ENCODE assay signal across 2 cellular contexts in the genomic region with DNA sequence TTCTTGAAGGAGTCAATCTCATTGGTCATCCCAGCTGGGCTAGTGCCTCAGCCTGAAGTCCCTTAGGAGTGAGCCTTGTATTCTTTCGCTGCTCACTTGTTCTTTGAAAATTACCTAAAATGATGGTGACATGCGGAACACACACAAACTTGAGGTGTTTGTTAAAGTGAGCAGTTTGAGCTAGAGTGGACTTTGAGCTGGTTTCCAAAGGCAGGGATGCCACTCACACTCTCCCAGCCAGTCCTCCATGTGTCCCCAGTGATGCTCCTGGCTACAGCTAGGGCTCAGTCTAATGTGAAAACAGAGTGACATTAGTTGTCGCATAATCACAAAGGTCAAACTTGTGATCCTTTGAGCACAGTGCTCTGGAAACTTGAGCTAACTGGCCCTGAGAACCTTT.
TF ChIP-seq lines count a peak whose summit lies in the region.

No MANE protein-coding gene starts in this region.

TF ChIP-seq in K562, 482 proteins besides CTCF, POLR2A, EP300 and RAD21:
- TF ChIP-seq, protein P1, sequence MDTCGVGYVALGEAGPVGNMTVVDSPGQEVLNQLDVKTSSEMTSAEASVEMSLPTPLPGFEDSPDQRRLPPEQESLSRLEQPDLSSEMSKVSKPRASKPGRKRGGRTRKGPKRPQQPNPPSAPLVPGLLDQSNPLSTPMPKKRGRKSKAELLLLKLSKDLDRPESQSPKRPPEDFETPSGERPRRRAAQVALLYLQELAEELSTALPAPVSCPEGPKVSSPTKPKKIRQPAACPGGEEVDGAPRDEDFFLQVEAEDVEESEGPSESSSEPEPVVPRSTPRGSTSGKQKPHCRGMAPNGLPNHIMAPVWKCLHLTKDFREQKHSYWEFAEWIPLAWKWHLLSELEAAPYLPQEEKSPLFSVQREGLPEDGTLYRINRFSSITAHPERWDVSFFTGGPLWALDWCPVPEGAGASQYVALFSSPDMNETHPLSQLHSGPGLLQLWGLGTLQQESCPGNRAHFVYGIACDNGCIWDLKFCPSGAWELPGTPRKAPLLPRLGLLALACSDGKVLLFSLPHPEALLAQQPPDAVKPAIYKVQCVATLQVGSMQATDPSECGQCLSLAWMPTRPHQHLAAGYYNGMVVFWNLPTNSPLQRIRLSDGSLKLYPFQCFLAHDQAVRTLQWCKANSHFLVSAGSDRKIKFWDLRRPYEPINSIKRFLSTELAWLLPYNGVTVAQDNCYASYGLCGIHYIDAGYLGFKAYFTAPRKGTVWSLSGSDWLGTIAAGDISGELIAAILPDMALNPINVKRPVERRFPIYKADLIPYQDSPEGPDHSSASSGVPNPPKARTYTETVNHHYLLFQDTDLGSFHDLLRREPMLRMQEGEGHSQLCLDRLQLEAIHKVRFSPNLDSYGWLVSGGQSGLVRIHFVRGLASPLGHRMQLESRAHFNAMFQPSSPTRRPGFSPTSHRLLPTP (IDR thresholded peaks at IDR 0.05; ENCODE audit: borderline replicate concordance, extremely low read depth, insufficient read length) = no peak
- TF ChIP-seq, protein P2, sequence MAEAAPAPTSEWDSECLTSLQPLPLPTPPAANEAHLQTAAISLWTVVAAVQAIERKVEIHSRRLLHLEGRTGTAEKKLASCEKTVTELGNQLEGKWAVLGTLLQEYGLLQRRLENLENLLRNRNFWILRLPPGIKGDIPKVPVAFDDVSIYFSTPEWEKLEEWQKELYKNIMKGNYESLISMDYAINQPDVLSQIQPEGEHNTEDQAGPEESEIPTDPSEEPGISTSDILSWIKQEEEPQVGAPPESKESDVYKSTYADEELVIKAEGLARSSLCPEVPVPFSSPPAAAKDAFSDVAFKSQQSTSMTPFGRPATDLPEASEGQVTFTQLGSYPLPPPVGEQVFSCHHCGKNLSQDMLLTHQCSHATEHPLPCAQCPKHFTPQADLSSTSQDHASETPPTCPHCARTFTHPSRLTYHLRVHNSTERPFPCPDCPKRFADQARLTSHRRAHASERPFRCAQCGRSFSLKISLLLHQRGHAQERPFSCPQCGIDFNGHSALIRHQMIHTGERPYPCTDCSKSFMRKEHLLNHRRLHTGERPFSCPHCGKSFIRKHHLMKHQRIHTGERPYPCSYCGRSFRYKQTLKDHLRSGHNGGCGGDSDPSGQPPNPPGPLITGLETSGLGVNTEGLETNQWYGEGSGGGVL (CRISPR knock-in tag; IDR thresholded peaks at IDR 0.05) = no peak
- TF ChIP-seq HDAC6 (IDR thresholded peaks at IDR 0.05; ENCODE audit: low read depth, low read length) (no peak), CREBBP (IDR thresholded peaks at IDR 0.05; ENCODE audit: low read depth, low read length) (no peak), ZNF165 (CRISPR knock-in tag; IDR thresholded peaks at IDR 0.05; ENCODE audit: borderline replicate concordance) (no peak), TOE1 (IDR thresholded peaks at IDR 0.05; ENCODE audit: borderline replicate concordance) (no peak), TOE1 (CRISPR knock-in tag; IDR thresholded peaks at IDR 0.05; ENCODE audit: borderline replicate concordance, low read depth) (no peak), TRIM28 (IDR thresholded peaks at IDR 0.05) (no peak), RBBP5 (IDR thresholded peaks at IDR 0.05; ENCODE audit: borderline replicate concordance, insufficient read depth, low read length, poor library complexity, severe bottlenecking) (no peak), ELF1 (tag; IDR thresholded peaks at IDR 0.05) (no peak), KLF16 (IDR thresholded peaks at IDR 0.05) (no peak), ILK (tag; IDR thresholded peaks at IDR 0.05; ENCODE audit: borderline replicate concordance, low read depth) (no peak), ZNF785 (CRISPR knock-in tag; IDR thresholded peaks at IDR 0.05) (no peak)
- TF ChIP-seq, protein P3, sequence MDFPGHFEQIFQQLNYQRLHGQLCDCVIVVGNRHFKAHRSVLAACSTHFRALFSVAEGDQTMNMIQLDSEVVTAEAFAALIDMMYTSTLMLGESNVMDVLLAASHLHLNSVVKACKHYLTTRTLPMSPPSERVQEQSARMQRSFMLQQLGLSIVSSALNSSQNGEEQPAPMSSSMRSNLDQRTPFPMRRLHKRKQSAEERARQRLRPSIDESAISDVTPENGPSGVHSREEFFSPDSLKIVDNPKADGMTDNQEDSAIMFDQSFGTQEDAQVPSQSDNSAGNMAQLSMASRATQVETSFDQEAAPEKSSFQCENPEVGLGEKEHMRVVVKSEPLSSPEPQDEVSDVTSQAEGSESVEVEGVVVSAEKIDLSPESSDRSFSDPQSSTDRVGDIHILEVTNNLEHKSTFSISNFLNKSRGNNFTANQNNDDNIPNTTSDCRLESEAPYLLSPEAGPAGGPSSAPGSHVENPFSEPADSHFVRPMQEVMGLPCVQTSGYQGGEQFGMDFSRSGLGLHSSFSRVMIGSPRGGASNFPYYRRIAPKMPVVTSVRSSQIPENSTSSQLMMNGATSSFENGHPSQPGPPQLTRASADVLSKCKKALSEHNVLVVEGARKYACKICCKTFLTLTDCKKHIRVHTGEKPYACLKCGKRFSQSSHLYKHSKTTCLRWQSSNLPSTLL (IDR thresholded peaks at IDR 0.05) = no peak
- TF ChIP-seq, protein P4, sequence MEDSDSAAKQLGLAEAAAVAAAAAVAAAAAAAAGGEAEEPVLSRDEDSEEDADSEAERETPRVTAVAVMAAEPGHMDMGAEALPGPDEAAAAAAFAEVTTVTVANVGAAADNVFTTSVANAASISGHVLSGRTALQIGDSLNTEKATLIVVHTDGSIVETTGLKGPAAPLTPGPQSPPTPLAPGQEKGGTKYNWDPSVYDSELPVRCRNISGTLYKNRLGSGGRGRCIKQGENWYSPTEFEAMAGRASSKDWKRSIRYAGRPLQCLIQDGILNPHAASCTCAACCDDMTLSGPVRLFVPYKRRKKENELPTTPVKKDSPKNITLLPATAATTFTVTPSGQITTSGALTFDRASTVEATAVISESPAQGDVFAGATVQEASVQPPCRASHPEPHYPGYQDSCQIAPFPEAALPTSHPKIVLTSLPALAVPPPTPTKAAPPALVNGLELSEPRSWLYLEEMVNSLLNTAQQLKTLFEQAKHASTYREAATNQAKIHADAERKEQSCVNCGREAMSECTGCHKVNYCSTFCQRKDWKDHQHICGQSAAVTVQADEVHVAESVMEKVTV (CRISPR knock-in tag; IDR thresholded peaks at IDR 0.05) = no peak

TF ChIP-seq in HepG2, 621 proteins besides CTCF, POLR2A, EP300 and RAD21 (continues in another document):
- TF ChIP-seq ZNF674 (CRISPR knock-in tag; IDR thresholded peaks at IDR 0.05; ENCODE audit: low read depth) (no peak), HNF4A (CRISPR knock-in tag; IDR thresholded peaks at IDR 0.05) (peak; percentile 91), PHF8 (CRISPR knock-in tag; IDR thresholded peaks at IDR 0.05) (no peak), ZNF766 (CRISPR knock-in tag; IDR thresholded peaks at IDR 0.05; ENCODE audit: borderline replicate concordance) (0 out of 2 replicates have a peak, but pooled peaks have one; percentile 55), JUNB (CRISPR knock-in tag; IDR thresholded peaks at IDR 0.05; ENCODE audit: borderline replicate concordance) (no peak), TSC22D2 (CRISPR knock-in tag; IDR thresholded peaks at IDR 0.05; ENCODE audit: borderline replicate concordance) (no peak), ZFP36 (IDR thresholded peaks at IDR 0.05; ENCODE audit: borderline replicate concordance, low read depth, low read length, partially characterized antibody) (no peak), NBN (conservative IDR thresholded peaks at IDR 0.05) (no peak), TBX2 (CRISPR knock-in tag; IDR thresholded peaks at IDR 0.05; ENCODE audit: borderline replicate concordance) (no peak), NCOR1 (IDR thresholded peaks at IDR 0.05; ENCODE audit: borderline replicate concordance, low read length) (peak; percentile 29; the same call in 1 of the 2 replicates), ZNF616 (CRISPR knock-in tag; IDR thresholded peaks at IDR 0.05; ENCODE audit: low read depth) (no peak), ZNF296 (CRISPR knock-in tag; conservative IDR thresholded peaks at IDR 0.05) (no peak), PRPF4 (IDR thresholded peaks at IDR 0.05; ENCODE audit: low read depth, low read length, poor library complexity, severe bottlenecking) (no peak)
- TF ChIP-seq, protein P5, sequence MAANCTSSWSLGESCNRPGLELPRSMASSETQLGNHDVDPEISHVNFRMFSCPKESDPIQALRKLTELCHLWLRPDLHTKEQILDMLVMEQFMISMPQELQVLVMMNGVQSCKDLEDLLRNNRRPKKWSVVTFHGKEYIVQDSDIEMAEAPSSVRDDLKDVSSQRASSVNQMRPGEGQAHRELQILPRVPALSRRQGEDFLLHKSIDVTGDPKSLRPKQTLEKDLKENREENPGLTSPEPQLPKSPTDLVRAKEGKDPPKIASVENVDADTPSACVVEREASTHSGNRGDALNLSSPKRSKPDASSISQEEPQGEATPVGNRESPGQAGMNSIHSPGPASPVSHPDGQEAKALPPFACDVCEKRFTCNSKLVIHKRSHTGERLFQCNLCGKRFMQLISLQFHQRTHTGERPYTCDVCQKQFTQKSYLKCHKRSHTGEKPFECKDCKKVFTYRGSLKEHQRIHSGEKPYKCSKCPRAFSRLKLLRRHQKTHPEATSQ (CRISPR knock-in tag; IDR thresholded peaks at IDR 0.05; ENCODE audit: borderline replicate concordance) = no peak
- TF ChIP-seq, protein P6, sequence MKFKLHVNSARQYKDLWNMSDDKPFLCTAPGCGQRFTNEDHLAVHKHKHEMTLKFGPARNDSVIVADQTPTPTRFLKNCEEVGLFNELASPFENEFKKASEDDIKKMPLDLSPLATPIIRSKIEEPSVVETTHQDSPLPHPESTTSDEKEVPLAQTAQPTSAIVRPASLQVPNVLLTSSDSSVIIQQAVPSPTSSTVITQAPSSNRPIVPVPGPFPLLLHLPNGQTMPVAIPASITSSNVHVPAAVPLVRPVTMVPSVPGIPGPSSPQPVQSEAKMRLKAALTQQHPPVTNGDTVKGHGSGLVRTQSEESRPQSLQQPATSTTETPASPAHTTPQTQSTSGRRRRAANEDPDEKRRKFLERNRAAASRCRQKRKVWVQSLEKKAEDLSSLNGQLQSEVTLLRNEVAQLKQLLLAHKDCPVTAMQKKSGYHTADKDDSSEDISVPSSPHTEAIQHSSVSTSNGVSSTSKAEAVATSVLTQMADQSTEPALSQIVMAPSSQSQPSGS (CRISPR knock-in tag; IDR thresholded peaks at IDR 0.05) = no peak
- TF ChIP-seq, protein P7, sequence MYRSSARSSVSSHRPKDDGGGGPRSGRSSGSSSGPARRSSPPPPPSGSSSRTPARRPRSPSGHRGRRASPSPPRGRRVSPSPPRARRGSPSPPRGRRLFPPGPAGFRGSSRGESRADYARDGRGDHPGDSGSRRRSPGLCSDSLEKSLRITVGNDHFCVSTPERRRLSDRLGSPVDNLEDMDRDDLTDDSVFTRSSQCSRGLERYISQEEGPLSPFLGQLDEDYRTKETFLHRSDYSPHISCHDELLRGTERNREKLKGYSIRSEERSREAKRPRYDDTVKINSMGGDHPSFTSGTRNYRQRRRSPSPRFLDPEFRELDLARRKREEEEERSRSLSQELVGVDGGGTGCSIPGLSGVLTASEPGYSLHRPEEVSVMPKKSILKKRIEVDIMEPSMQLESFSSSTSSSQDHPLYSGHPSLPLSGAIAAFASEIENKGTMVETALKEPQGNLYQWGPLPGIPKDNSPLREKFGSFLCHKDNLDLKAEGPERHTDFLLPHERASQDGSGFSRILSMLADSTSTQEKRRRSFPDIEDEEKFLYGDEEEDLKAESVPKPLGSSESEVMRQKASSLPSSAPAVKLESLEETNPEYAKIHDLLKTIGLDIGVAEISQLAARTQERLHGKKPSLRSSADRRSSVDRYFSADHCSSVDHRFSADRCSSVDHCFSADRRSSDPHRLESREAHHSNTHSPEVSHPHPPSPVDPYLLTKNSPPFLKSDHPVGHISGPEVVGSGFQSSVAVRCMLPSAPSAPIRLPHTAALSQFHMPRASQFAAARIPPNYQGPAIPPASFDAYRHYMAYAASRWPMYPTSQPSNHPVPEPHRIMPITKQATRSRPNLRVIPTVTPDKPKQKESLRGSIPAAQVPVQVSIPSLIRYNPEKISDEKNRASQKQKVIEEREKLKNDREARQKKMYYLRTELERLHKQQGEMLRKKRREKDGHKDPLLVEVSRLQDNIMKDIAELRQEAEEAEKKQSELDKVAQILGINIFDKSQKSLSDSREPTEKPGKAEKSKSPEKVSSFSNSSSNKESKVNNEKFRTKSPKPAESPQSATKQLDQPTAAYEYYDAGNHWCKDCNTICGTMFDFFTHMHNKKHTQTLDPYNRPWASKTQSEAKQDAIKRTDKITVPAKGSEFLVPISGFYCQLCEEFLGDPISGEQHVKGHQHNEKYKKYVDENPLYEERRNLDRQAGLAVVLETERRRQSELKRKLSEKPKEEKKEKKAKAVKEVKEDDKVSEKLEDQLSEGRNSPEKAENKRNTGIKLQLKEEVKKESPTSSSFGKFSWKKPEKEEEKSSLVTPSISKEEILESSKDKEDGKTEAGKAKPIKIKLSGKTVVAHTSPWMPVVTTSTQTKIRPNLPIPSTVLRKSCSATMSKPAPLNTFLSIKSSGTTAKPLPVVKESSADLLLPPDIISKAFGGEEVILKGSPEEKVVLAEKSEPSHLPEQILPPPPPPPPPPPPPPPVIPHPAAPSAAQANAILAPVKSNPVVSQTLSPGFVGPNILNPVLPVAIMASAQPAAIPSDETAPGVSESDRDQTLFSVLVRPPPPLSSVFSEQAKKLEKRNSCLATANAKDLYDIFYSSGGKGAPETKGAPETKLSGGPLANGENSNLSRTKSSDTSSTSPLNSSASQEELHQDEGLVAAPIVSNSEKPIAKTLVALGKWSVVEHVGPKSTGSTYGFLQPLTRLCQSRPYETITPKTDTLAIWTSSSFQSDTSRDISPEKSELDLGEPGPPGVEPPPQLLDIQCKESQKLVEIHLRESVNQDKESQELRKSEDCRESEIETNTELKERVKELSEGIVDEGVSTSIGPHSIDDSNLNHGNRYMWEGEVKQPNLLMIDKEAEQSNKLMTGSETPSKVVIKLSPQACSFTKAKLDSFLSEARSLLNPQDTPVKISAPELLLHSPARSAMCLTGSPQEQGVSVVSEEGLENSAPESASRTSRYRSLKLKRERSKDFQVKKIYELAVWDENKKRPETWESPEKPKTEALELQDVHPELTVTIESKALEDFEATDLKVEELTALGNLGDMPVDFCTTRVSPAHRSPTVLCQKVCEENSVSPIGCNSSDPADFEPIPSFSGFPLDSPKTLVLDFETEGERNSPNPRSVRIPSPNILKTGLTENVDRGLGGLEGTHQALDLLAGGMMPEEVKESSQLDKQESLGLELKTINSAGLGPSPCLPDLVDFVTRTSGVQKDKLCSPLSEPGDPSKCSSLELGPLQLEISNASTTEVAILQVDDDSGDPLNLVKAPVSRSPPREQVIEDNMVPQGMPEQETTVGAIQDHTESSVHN (CRISPR knock-in tag; IDR thresholded peaks at IDR 0.05) = no peak
